8 cellular contexts compared by ENCODE assay signal in the genomic region with DNA sequence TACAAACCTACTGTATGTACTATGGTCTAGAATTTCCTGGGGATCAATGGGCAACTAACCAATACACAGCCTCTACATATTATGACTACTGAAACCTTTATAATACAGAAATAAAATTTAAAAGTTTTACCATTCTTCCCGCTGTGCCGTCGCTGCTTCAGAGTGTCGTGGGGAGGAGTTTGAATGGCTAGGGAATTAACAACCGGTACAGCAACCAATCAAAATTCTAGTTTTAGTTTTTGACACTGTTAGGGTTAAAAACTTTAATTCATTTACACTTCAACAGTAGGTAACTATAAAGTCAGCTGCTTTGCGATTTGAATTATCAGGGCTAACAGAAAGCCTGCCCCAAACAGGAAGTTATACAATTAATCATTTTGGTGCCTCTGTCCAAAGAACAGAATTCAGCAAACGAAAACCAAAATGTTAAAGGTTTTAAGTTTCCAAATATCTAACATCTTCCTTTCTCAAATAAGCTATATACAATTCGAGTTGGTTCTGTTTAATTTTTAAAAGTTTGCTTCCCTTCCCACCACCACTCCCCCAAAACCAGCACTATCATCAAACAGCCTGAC. TPM values are rescaled to one million over a fixed set of nuclear protein-coding genes. Genes with fewer than 3 reads are reported as not detected.
DNase-seq lines count a peak whose midpoint lies in the region; ATAC-seq, FAIRE-seq and TF ChIP-seq lines count a peak whose summit lies in the region.

No MANE protein-coding gene starts in this region.

- TF ChIP-seq CTCF in thoracic aorta (IDR thresholded peaks at IDR 0.05) = no peak

- H3K4me3 ChIP-seq in thoracic aorta = peak overlapping the region; percentile 93

- peaks cover 32% of the 10 kb centered on the region for H3K36me3 Mint-ChIP-seq in activated naive CD4-positive, alpha-beta T cell treated with anti-CD3 and anti-CD28 coated beads, Interleukin-2, amount 50 U/mL, for 24 hours
- peaks cover 78% of the 10 kb centered on the region for H3K36me3 Mint-ChIP-seq in activated T-helper 2 cell treated with anti-CD3 and anti-CD28 coated beads, Interferon-gamma antibody, Interleukin-2, Interleukin-4, amounts not matched to agents 10 μg/mL and 5 μg/mL and 100 μg/mL, durations not matched to agents 14 hours and 24 hours and 36 hours (ENCODE audit: low read depth)

- peaks cover 56% of the 10 kb centered on the region for H3K4me1 Mint-ChIP-seq in activated naive CD4-positive, alpha-beta T cell treated with anti-CD3 and anti-CD28 coated beads, Interleukin-2, amount 50 U/mL, for 24 hours
- peaks cover 44% of the 10 kb centered on the region for H3K4me1 Mint-ChIP-seq in activated T-helper 2 cell treated with anti-CD3 and anti-CD28 coated beads, Interferon-gamma antibody, Interleukin-2, Interleukin-4, amounts not matched to agents 10 μg/mL and 5 μg/mL and 100 μg/mL, durations not matched to agents 14 hours and 24 hours and 36 hours (ENCODE audit: low read depth)

- ATAC-seq in thoracic aorta (ENCODE audit: insufficient number of reproducible peaks, low FRiP score, low read depth) (no peak), GM21367 (IDR thresholded peaks at IDR 0.05; ENCODE audit: unreplicated experiment) (no peak)

- peak overlapping the region; percentile 100 for H3K27ac Mint-ChIP-seq in activated naive CD4-positive, alpha-beta T cell treated with anti-CD3 and anti-CD28 coated beads, Interleukin-2, amount 50 U/mL, for 24 hours
- peak overlapping the region; percentile 96 for H3K27ac Mint-ChIP-seq in activated T-helper 2 cell treated with anti-CD3 and anti-CD28 coated beads, Interferon-gamma antibody, Interleukin-2, Interleukin-4, amounts not matched to agents 10 μg/mL and 5 μg/mL and 100 μg/mL, durations not matched to agents 14 hours and 24 hours and 36 hours

- no peak overlapping the region for H3K27ac ChIP-seq in thoracic aorta

- H3K9me3 ChIP-seq in thoracic aorta = no peaks in the 10 kb centered on the region

- H3K4me3 Mint-ChIP-seq in activated naive CD4-positive, alpha-beta T cell treated with anti-CD3 and anti-CD28 coated beads, Interleukin-2, amount 50 U/mL, for 24 hours = peak overlapping the region; percentile 98
- peak overlapping the region; percentile 95 for H3K4me3 Mint-ChIP-seq in activated T-helper 2 cell treated with anti-CD3 and anti-CD28 coated beads, Interferon-gamma antibody, Interleukin-2, Interleukin-4, amounts not matched to agents 10 μg/mL and 5 μg/mL and 100 μg/mL, durations not matched to agents 14 hours and 24 hours and 36 hours (ENCODE audit: low read depth)

- H3K36me3 ChIP-seq in thoracic aorta = no peaks in the 10 kb centered on the region

- no peaks in the 10 kb centered on the region for H3K27me3 ChIP-seq in thoracic aorta (replicated peaks; ENCODE audit: insufficient read depth)

- H3K9me3 Mint-ChIP-seq in activated naive CD4-positive, alpha-beta T cell treated with anti-CD3 and anti-CD28 coated beads, Interleukin-2, amount 50 U/mL, for 24 hours = no peaks in the 10 kb centered on the region
- no peaks in the 10 kb centered on the region for H3K9me3 Mint-ChIP-seq in activated T-helper 2 cell treated with anti-CD3 and anti-CD28 coated beads, Interferon-gamma antibody, Interleukin-2, Interleukin-4, amounts not matched to agents 10 μg/mL and 5 μg/mL and 100 μg/mL, durations not matched to agents 14 hours and 24 hours and 36 hours

- H3K4me1 ChIP-seq in thoracic aorta (ENCODE audit: control insufficient read depth in 1 of 2, low read depth in 2 of 2) = peaks cover 25 to 64% of the 10 kb centered on the region in 2 donors

- peak; percentile 41 for FAIRE-seq in islet of Langerhans (lab: Jason Lieb, UNC)

- H3K27me3 Mint-ChIP-seq in activated naive CD4-positive, alpha-beta T cell treated with anti-CD3 and anti-CD28 coated beads, Interleukin-2, amount 50 U/mL, for 24 hours = no peaks in the 10 kb centered on the region
- H3K27me3 Mint-ChIP-seq in activated T-helper 2 cell treated with anti-CD3 and anti-CD28 coated beads, Interferon-gamma antibody, Interleukin-2, Interleukin-4, amounts not matched to agents 10 μg/mL and 5 μg/mL and 100 μg/mL, durations not matched to agents 14 hours and 24 hours and 36 hours (ENCODE audit: low read depth) = no peaks in the 10 kb centered on the region

- no peak for DNase-seq in activated naive CD4-positive, alpha-beta T cell treated with Interleukin-2 at 50 U/mL for 16 hours
- no peak for DNase-seq in activated T-helper 2 cell treated with anti-CD3 and anti-CD28 coated beads, Interferon-gamma antibody, Interleukin-2, Interleukin-4, amounts not matched to agents 10 μg/mL and 5 μg/mL and 100 μg/mL, durations not matched to agents 14 hours and 24 hours and 36 hours (ENCODE audit: low spot score)
- DNase-seq in thoracic aorta (ENCODE audit: low spot score) = no peak
- DNase-seq in GM19238 (ENCODE audit: insufficient read length, low spot score) = no peak
- DNase-seq in hypothalamus (lab: John Stamatoyannopoulos, UW) = no peak

- intact Hi-C loops in activated T-helper 2 cell treated with anti-CD3 and anti-CD28 coated beads, Interferon-gamma antibody, Interleukin-2, Interleukin-4, amounts not matched to agents 10 μg/mL and 5 μg/mL and 100 μg/mL, durations not matched to agents 14 hours and 24 hours and 36 hours (cut with micrococcal nuclease) = loop anchor here (5.0 kb wide), 1 partner anchor 1086 kb away; a partner anchor contains a TSS

RNA-seq across cellular contexts. Expression of a gene that starts 2.3 kb away (rescaled TPM):
- total RNA-seq in activated T-helper 2 cell treated with anti-CD3 and anti-CD28 coated beads, Interferon-gamma antibody, Interleukin-2, Interleukin-4, amounts not matched to agents 10 μg/mL and 5 μg/mL and 100 μg/mL, durations not matched to agents 14 hours and 24 hours and 36 hours = 461 and 489 TPM in 2 replicates
- 100 to 1,000 TPM in 1 of 2 donors, 10 to 100 TPM in 1; 63.2 to 110 TPM for total RNA-seq in thoracic aorta

RNA-seq across cellular contexts. Expression of a gene that starts 58.8 kb away (rescaled TPM):
- total RNA-seq in activated T-helper 2 cell treated with anti-CD3 and anti-CD28 coated beads, Interferon-gamma antibody, Interleukin-2, Interleukin-4, amounts not matched to agents 10 μg/mL and 5 μg/mL and 100 μg/mL, durations not matched to agents 14 hours and 24 hours and 36 hours = 470 and 486 TPM in 2 replicates
- 100 to 1,000 TPM; 145 to 191 TPM for total RNA-seq in thoracic aorta

RNA-seq across cellular contexts. Expression of a gene that starts 58.9 kb away (rescaled TPM):
- 64.5 and 65.9 TPM in 2 replicates for total RNA-seq in activated T-helper 2 cell treated with anti-CD3 and anti-CD28 coated beads, Interferon-gamma antibody, Interleukin-2, Interleukin-4, amounts not matched to agents 10 μg/mL and 5 μg/mL and 100 μg/mL, durations not matched to agents 14 hours and 24 hours and 36 hours
- 10 to 100 TPM; 15.4 to 15.5 TPM for total RNA-seq in thoracic aorta
